Comparison of ENCODE assay signal across 1 cellular context in the genomic region with DNA sequence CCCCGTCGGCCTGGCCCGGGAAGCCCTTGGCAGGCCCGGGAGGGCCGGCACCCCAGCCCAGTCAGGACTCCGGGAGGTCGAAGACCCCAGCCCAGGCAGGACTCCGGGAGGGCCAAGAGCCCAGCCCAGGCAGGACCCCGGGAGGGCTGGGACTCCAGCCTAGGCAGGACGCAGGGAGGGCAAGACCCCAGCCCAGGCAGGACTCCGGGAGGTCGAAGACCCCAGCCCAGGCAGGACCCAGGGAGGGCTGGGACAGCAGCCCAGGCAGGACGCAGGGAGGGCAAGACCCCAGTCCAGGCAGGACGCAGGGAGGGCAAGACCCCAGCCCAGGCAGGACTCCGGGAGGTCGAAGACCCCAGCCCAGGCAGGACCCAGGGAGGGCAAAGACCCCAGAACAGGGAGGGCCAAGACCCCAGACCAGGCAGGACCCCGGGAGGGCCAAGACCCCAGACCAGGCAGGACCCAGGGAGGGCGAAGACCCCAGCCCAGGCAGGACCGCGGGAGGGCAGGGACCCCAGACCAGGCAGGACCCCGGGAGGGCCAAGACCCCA.
TF ChIP-seq lines count a peak whose summit lies in the region.

No MANE protein-coding gene starts in this region.

TF ChIP-seq in H1, 55 proteins besides CTCF, POLR2A, EP300 and RAD21:
- peak; percentile 39 for TF ChIP-seq TAF7 (optimal IDR thresholded peaks at IDR 0.05; ENCODE audit: borderline replicate concordance, low read depth, low read length)
